ENCODE assay signal across 9 cellular contexts in the genomic region with DNA sequence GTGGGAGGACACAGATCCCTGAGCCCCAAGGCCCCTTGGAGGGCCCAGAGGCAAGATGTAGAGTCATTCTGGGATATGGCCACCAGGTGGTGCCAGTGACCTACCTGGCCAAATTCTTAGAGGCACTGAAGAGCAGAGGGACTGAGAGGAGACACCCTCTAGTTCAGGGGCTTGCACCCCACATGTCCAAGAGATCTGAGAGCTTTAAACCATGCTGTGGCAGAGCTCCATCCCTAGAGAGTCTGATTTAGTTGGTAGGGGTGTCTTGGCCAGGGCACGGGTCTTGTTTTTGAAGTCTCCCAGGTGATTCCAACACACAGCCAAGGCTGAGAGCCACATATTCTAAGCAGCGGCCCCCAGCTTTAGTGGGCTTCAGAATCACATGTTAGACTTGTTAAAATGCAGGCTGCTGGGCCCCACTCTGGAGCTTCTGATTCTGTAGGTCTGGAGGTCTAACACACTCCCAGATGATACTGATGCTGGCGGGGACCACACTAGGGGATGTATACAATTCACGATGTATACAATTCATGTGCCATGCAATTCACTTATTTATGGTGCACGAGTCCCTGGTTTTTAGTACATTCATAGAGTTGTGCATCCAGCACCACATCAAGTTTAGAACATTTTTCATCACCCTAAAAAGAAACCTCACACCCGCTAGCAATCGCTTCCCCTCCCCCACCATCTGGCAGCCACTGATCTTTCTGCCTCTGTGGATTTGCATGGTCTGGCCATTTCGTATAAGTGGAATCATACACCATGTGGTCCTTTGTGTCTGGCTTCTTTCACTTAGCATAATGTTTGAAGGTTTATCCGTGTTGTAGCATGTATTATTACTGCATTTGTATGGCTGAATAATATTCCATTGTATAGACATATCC. TPM values are rescaled to one million over a fixed set of nuclear protein-coding genes. Genes with fewer than 3 reads are reported as not detected.
DNase-seq lines count a peak whose midpoint lies in the region; ATAC-seq, FAIRE-seq and TF ChIP-seq lines count a peak whose summit lies in the region.
"Had no signal": no experiment of that assay in that cellular context is flagged by ENCODE, and none has a peak within 500 bp of the region (broad histone marks: within the 10 kb centered on the region; RNA-seq: fewer than 3 reads in every experiment).

No MANE protein-coding gene starts in this region.

- POLR2A ChIA-PET in K562 (lab: Yijun Ruan, JAX): interaction anchor here (0.7 to 1.1 kb wide), 3 partner anchors 39 to 268 kb away, joined by 3 to 4 read pairs (median 3); no protein-coding TSS in a partner anchor

- H3K79me2 ChIP-seq in K562 (ENCODE audit: control insufficient read depth, insufficient read depth, low read length): no peaks in the 10 kb centered on the region

- peak; percentile 38 for DNase-seq in NCI-H2196 (lab: John Stamatoyannopoulos, UW; ENCODE audit: unreplicated experiment)
- DNase-seq in NCI-H2196 treated with DMSO at 0.1 percent for 48 hours (lab: John Stamatoyannopoulos, UW; ENCODE audit: unreplicated experiment): no peak
- peak; percentile 48 for DNase-seq in MV-4-11 (lab: John Stamatoyannopoulos, UW)
- peak; percentile 70 for DNase-seq in UCSD-AML1 (lab: John Stamatoyannopoulos, UW; ENCODE audit: unreplicated experiment)
- peak; percentile 82 to 87 (median 84) for DNase-seq in K562 (ENCODE audit: extremely low read depth in 1 of 4, low spot score in 3 of 4)
- peak; percentile 88 for DNase-seq in inferior parietal cortex (ENCODE audit: extremely low spot score)
- peak; percentile 39 to 52 (median 44) for DNase-seq in stimulated activated CD4-positive, alpha-beta T cell treated with anti-CD3 and anti-CD28 coated beads, Interleukin-1b, Interleukin-23, amount 100 ng/mL, for 24 hours (ENCODE audit: low read depth in 4 of 4, low spot score in 1 of 4)

- CTCF ChIA-PET in K562 (lab: Yijun Ruan, JAX; ENCODE audit: low intra/inter-chr PET ratio): interaction anchor here (0.5 to 3.1 kb wide), 6 partner anchors 122 to 329 kb away, joined by 3 to 43 read pairs (median 7); no protein-coding TSS in a partner anchor

- 0 out of 2 replicates have a peak, but pooled peaks cover 5% of the 10 kb centered on the region for H4K20me1 ChIP-seq in K562 (replicated peaks; ENCODE audit: control insufficient read depth, insufficient read depth, low read length)

- intact Hi-C loops in K562 (cut with micrococcal nuclease): loop anchor here (1.0 to 10.0 kb wide), 6 partner anchors 69 to 655 kb away; a partner anchor contains a TSS

- H3K27ac ChIP-seq in K562 (ENCODE audit: extremely low read depth, low read depth, low read length): no peak overlapping the region

- no peak overlapping the region for H3K9ac ChIP-seq in K562 (ENCODE audit: insufficient read depth in 1 of 2, low read depth in 2 of 2, low read length in 2 of 2)

- peak; percentile 92 to 96 (median 95) for TF ChIP-seq CTCF in K562 (IDR thresholded peaks at IDR 0.05 in 2 of 3, conservative IDR thresholded peaks at IDR 0.05 in 1 of 3; ENCODE audit: insufficient read depth in 2 of 3, low read depth in 1 of 3, low read length in 3 of 3)

- FAIRE-seq in K562 (lab: Jason Lieb, UNC): peak; percentile 93
- FAIRE-seq: G401.6 had no signal

- no peak for TF ChIP-seq POLR2A in K562 (conservative IDR thresholded peaks at IDR 0.05)

- no peak overlapping the region for H3K4me2 ChIP-seq in K562 (ENCODE audit: insufficient read depth, low read length)

- no peak for TF ChIP-seq EP300 in K562 (IDR thresholded peaks at IDR 0.05; ENCODE audit: low read length)

- 46% methylated on average over 9 of the region's 9 CpGs for WGBS in K562 (ENCODE audit: insufficient coverage, low coverage, missing lambda C conversion rate)

- in situ Hi-C loops in K562 (cut with MboI): loop anchor here (5.0 kb wide), 2 partner anchors 212 to 332 kb away; no protein-coding TSS in a partner anchor

- peak; percentile 98 to 99 for TF ChIP-seq RAD21 in K562 (CRISPR knock-in tag; conservative IDR thresholded peaks at IDR 0.05 in 1 of 2, IDR thresholded peaks at IDR 0.05 in 1 of 2)

- H3K27me3 ChIP-seq in K562 (ENCODE audit: control insufficient read depth in 2 of 2, insufficient read depth in 2 of 2, low read length in 2 of 2): no peaks in the 10 kb centered on the region

- peak overlapping the region; percentile 51 for H2AFZ ChIP-seq in K562 (ENCODE audit: low read depth, low read length)

- H3K36me3 ChIP-seq in K562 (ENCODE audit: control insufficient read depth, insufficient read depth, low read length): no peaks in the 10 kb centered on the region

- BruUV-seq in K562 (replicated peaks; lab: Mats Ljungman, UMichigan): no TSS peak

- ATAC-seq in K562: peak; percentile 97
- ATAC-seq in HG02610 (IDR thresholded peaks at IDR 0.05; ENCODE audit: unreplicated experiment): no peak

- H3K4me3 ChIP-seq in K562: no peak overlapping the region

- no peaks in the 10 kb centered on the region for H3K9me3 ChIP-seq in K562 (replicated peaks; ENCODE audit: control insufficient read depth, insufficient read depth, low read depth, low read length)

- no peaks in the 10 kb centered on the region for H3K9me1 ChIP-seq in K562 (ENCODE audit: control insufficient read depth, insufficient read depth, low read length)

- peaks cover 8 to 13% of the 10 kb centered on the region in 2 experiments for H3K4me1 ChIP-seq in K562 (replicated peaks in 1 of 2; ENCODE audit: control insufficient read depth in 2 of 2, insufficient read depth in 2 of 2, low read length in 2 of 2)

TF ChIP-seq in K562, 482 proteins besides CTCF, POLR2A, EP300 and RAD21 (continues in another document):
- TF ChIP-seq NEUROD1 (IDR thresholded peaks at IDR 0.05; ENCODE audit: borderline replicate concordance, low read depth, low read length, partially characterized antibody) (peak; percentile 16), ZNF274 (IDR thresholded peaks at IDR 0.05; ENCODE audit: borderline replicate concordance, low read depth, low read length) (no peak), SMAD3 (CRISPR knock-in tag; conservative IDR thresholded peaks at IDR 0.05) (no peak), HCFC1 (IDR thresholded peaks at IDR 0.05; ENCODE audit: low read depth, low read length) (0 out of 2 replicates have a peak, but pooled peaks have one; percentile 33), KLF16 (IDR thresholded peaks at IDR 0.05) (peak; percentile 67), GABPB1 (CRISPR knock-in tag; IDR thresholded peaks at IDR 0.05) (no peak), ESRRA (IDR thresholded peaks at IDR 0.05; ENCODE audit: borderline replicate concordance, low read depth) (no peak), SPI1 (IDR thresholded peaks at IDR 0.05; ENCODE audit: borderline replicate concordance, low read depth, low read length) (no peak), HIVEP1 (CRISPR knock-in tag; IDR thresholded peaks at IDR 0.05) (no peak), FOXA3 (CRISPR knock-in tag; conservative IDR thresholded peaks at IDR 0.05 in 1 of 2, IDR thresholded peaks at IDR 0.05 in 1 of 2) (no peak), SMAD4 (CRISPR knock-in tag; conservative IDR thresholded peaks at IDR 0.05) (no peak)
- TF ChIP-seq, protein P1, sequence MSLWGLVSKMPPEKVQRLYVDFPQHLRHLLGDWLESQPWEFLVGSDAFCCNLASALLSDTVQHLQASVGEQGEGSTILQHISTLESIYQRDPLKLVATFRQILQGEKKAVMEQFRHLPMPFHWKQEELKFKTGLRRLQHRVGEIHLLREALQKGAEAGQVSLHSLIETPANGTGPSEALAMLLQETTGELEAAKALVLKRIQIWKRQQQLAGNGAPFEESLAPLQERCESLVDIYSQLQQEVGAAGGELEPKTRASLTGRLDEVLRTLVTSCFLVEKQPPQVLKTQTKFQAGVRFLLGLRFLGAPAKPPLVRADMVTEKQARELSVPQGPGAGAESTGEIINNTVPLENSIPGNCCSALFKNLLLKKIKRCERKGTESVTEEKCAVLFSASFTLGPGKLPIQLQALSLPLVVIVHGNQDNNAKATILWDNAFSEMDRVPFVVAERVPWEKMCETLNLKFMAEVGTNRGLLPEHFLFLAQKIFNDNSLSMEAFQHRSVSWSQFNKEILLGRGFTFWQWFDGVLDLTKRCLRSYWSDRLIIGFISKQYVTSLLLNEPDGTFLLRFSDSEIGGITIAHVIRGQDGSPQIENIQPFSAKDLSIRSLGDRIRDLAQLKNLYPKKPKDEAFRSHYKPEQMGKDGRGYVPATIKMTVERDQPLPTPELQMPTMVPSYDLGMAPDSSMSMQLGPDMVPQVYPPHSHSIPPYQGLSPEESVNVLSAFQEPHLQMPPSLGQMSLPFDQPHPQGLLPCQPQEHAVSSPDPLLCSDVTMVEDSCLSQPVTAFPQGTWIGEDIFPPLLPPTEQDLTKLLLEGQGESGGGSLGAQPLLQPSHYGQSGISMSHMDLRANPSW (CRISPR knock-in tag; IDR thresholded peaks at IDR 0.05): no peak; the same call in 1 of the 2 replicates

RNA-seq across cellular contexts. Expression of a gene that starts 52.3 kb away (rescaled TPM):
- 4.3 and 18.7 TPM in 2 replicates for total RNA-seq in K562 (2011; cell fraction: chromatin; rRNA removed; ENCODE audit: low replicate concordance)
- 12.1 and 22.3 TPM in 2 replicates for total RNA-seq in K562 (2011; cell fraction: nucleolus; rRNA removed)
- total RNA-seq in K562 (2011; cell fraction: nucleoplasm; rRNA removed): 11.3 and 24.4 TPM in 2 replicates
- total RNA-seq in K562 (2014; rRNA removed): 4.9 and 5.3 TPM in 2 replicates
- total RNA-seq in K562 (2014; rRNA removed; fragmentation: Illumina TruSeq; extraction: Trizol): 4.3 and 5.4 TPM in 2 replicates
- 6.4 and 7.9 TPM in 2 replicates for total RNA-seq in K562 (2015; rRNA removed; fragmentation: Illumina TruSeq; extraction: Trizol)
- 8.6 and 9.0 TPM in 2 replicates for total RNA-seq in K562 (2021)
- 0.84 and 4.3 TPM in 2 replicates for polyA plus RNA-seq in K562 (2011; rRNA removed)
- 0.52 and 10.6 TPM in 2 replicates for polyA plus RNA-seq in K562 (2011; cell fraction: cytosol; rRNA removed)
- 1.3 and 11.4 TPM in 2 replicates for polyA plus RNA-seq in K562 (2011; cell fraction: nucleus; rRNA removed)
- polyA plus RNA-seq in K562 (2012): 21.1 and 32.3 TPM in 2 replicates
- 6.4 and 10.7 TPM in 2 replicates for polyA plus RNA-seq in K562 (2014; fragmentation: Illumina TruSeq; extraction: Trizol)
- 1 to 10 TPM; 6.3 to 7.4 TPM for polyA plus RNA-seq in K562 (2014; fragmentation: Nextera tagmentation; extraction: Ambion mirVana)
- polyA plus RNA-seq in K562 (2014; rRNA removed): 3.2 and 3.8 TPM in 2 replicates
- 0.45 and 13.7 TPM in 2 replicates for polyA minus RNA-seq in K562 (2011; rRNA and poly(A)+ RNA removed)
- polyA minus RNA-seq in K562 (2011; cell fraction: cytosol; rRNA and poly(A)+ RNA removed): 12.9 TPM in 1 of 2 replicates, not detected in the other
- polyA minus RNA-seq in K562 (2011; cell fraction: nucleus; rRNA and poly(A)+ RNA removed): 0.44 and 3.0 TPM in 2 replicates
